18 cellular contexts compared by ENCODE assay signal in genomic region chr1:29960906-29961675, GRCh38.
"Had no signal": no experiment of that assay in that cellular context is flagged by ENCODE, and none has a peak within 500 bp of the region (broad histone marks: within the 10 kb centered on the region; RNA-seq: fewer than 3 reads in every experiment).

No MANE protein-coding gene starts in this region.

- H3K27me3 ChIP-seq: colonic mucosa, pancreas, vagina had no signal

- H3K36me3 Mint-ChIP-seq: activated naive CD4-positive, alpha-beta T cell treated with anti-CD3 and anti-CD28 coated beads, Interleukin-2, amount 50 U/mL, for 24 hours; T-cell had no signal

- DNase-seq: activated CD4-positive, alpha-beta T cell treated with anti-CD3 and anti-CD28 coated beads for 4 hours; activated effector memory CD4-positive, alpha-beta T cell treated with Interleukin-2 at 50 U/mL for 16 hours; activated T-cell treated with anti-CD3 and anti-CD28 coated beads, Interleukin-2, amount 50 U/mL, for 1 hour; caudate nucleus; colonic mucosa; effector CD8-positive, alpha-beta T cell; gastrocnemius medialis; pancreas; stimulated activated CD4-positive, alpha-beta T cell treated with anti-CD3 and anti-CD28 coated beads, Interleukin-4, amount 100 ng/mL, for 1 hour; stimulated activated CD8-positive, alpha-beta memory T cell treated with anti-CD3 and anti-CD28 coated beads, Interleukin-4, amount 100 ng/mL, for 48 hours; T-cell had no signal

- H3K27ac Mint-ChIP-seq: activated naive CD4-positive, alpha-beta T cell treated with anti-CD3 and anti-CD28 coated beads, Interleukin-2, amount 50 U/mL, for 24 hours; nephron; stimulated activated naive CD8-positive, alpha-beta T cell treated with anti-CD3 and anti-CD28 coated beads, Interleukin-15, Interleukin-2, amounts not matched to agents 100 ng/mL and 50 ng/mL, for 24 hours; T-cell had no signal

- H3K4me3 Mint-ChIP-seq: activated naive CD4-positive, alpha-beta T cell treated with anti-CD3 and anti-CD28 coated beads, Interleukin-2, amount 50 U/mL, for 24 hours; nephron; stimulated activated naive CD8-positive, alpha-beta T cell treated with anti-CD3 and anti-CD28 coated beads, Interleukin-15, Interleukin-2, amounts not matched to agents 100 ng/mL and 50 ng/mL, for 24 hours; T-cell had no signal

- H3K4me1 Mint-ChIP-seq: activated naive CD4-positive, alpha-beta T cell treated with anti-CD3 and anti-CD28 coated beads, Interleukin-2, amount 50 U/mL, for 24 hours; nephron; T-cell had no signal

- H3K4me1 ChIP-seq: colonic mucosa, gastrocnemius medialis, pancreas, vagina had no signal

- H3K27ac ChIP-seq: colonic mucosa, gastrocnemius medialis, pancreas, thoracic aorta, vagina, VCaP had no signal

- H3K4me3 ChIP-seq: colonic mucosa, gastrocnemius medialis, lung, pancreas, thoracic aorta, vagina had no signal

- ATAC-seq: gastrocnemius medialis, pancreas, T-cell had no signal

- H3K9me3 Mint-ChIP-seq: nephron; stimulated activated naive CD8-positive, alpha-beta T cell treated with anti-CD3 and anti-CD28 coated beads, Interleukin-15, Interleukin-2, amounts not matched to agents 100 ng/mL and 50 ng/mL, for 24 hours; T-cell had no signal

- H3K9me3 ChIP-seq: colonic mucosa, gastrocnemius medialis, pancreas, thoracic aorta, vagina had no signal

- H3K36me3 ChIP-seq: colonic mucosa, gastrocnemius medialis, pancreas, thoracic aorta, vagina had no signal
